11 cellular contexts compared by ENCODE assay signal in the genomic region with DNA sequence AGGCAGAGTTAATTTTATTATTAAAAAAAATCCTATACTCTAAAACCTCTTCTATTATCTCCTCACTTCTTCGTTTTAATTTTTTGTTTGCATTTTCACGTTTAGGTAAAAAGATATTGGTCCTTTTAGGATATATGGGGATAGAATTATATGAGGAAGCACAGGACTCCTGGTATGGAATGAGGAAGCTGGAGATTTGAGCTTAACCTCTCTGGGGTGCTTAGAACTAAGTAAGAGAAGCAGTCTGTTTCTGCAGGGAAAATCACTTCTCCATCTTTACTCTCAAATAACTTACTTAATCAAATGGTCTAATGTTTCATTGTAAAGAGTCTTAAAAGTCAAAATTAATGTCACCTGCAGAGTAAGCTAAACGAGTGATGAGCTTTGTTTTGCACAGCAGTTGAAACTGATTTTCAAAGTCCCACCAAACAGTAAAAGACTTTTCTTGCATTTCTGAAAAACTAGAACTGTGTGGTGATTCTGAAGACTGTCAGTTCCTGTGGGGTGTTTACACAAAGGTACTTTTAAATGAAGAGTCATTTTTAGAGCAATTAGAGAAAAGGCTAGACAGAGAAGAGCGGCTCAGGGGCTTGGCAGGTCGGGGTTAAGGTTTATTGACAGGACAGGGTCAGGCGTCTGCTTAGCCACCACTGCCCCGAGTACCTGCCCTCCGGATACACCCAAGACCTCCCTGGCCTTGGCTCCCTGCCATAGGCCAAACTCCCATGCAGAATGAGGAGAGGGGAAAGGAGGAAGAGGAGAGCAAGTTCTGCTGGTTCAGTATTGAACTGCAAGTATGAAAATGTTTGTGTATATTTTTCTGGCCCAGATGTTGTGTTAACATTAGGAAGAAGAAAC. TPM values are rescaled to one million over a fixed set of nuclear protein-coding genes. Genes with fewer than 3 reads are reported as not detected.
DNase-seq lines count a peak whose midpoint lies in the region; ATAC-seq, FAIRE-seq and TF ChIP-seq lines count a peak whose summit lies in the region.
"Had no signal": no experiment of that assay in that cellular context is flagged by ENCODE, and none has a peak within 500 bp of the region (broad histone marks: within the 10 kb centered on the region; RNA-seq: fewer than 3 reads in every experiment).

No MANE protein-coding gene starts in this region.

- H3K4me3 ChIP-seq in A549 (no peak overlapping the region), SJSA1 (no peak overlapping the region)
- no peak overlapping the region for H3K4me3 ChIP-seq in CD4-positive, alpha-beta memory T cell (ENCODE audit: low read length in 2 of 2)

- no peaks in the 10 kb centered on the region for H3K27me3 ChIP-seq in SJSA1 (replicated peaks)
- H3K27me3 ChIP-seq in CD4-positive, alpha-beta memory T cell (ENCODE audit: insufficient read depth, low read length), result no peaks in the 10 kb centered on the region

- H3K9me3 ChIP-seq in A549, result no peaks in the 10 kb centered on the region
- no peaks in the 10 kb centered on the region for H3K9me3 ChIP-seq in SJSA1 (replicated peaks)
- H3K9me3 ChIP-seq in CD4-positive, alpha-beta memory T cell (ENCODE audit: control insufficient read depth in 1 of 2, low read length in 2 of 2), result no peaks in the 10 kb centered on the region

- H3K4me1 Mint-ChIP-seq in CD4-positive, alpha-beta memory T cell, result no peaks in the 10 kb centered on the region

- 12% methylated on average over 8 of the region's 8 CpGs for WGBS in A549 (ENCODE audit: missing lambda C conversion rate)

- no peak for TF ChIP-seq CTCF in A549 (IDR thresholded peaks at IDR 0.05)

- intact Hi-C loops in CD4-positive, alpha-beta memory T cell (cut with micrococcal nuclease), result no loop called here

- H3K4me2 ChIP-seq in A549, result peak overlapping the region; percentile 74

- ATAC-seq in A549 (peak; percentile 62 to 79), GM21447 (IDR thresholded peaks at IDR 0.05; ENCODE audit: unreplicated experiment) (no peak), GM18520 (IDR thresholded peaks at IDR 0.05; ENCODE audit: unreplicated experiment) (no peak)

- H3K4me3 Mint-ChIP-seq in CD4-positive, alpha-beta memory T cell, result no peak overlapping the region
- H3K4me3 Mint-ChIP-seq: activated naive CD8-positive, alpha-beta T cell had no signal

- H3K27me3 Mint-ChIP-seq in CD4-positive, alpha-beta memory T cell, result no peaks in the 10 kb centered on the region
- H3K27me3 Mint-ChIP-seq: activated naive CD8-positive, alpha-beta T cell had no signal

- H3K27ac Mint-ChIP-seq in CD4-positive, alpha-beta memory T cell, result no peak overlapping the region
- H3K27ac Mint-ChIP-seq: activated naive CD8-positive, alpha-beta T cell had no signal

- no peaks in the 10 kb centered on the region for H3K36me3 ChIP-seq in SJSA1
- H3K36me3 ChIP-seq in CD4-positive, alpha-beta memory T cell (ENCODE audit: insufficient read depth, low read length), result no peaks in the 10 kb centered on the region

- peaks cover 20% of the 10 kb centered on the region for H3K4me1 ChIP-seq in A549
- H3K4me1 ChIP-seq in SJSA1 (replicated peaks), result peaks cover 27% of the 10 kb centered on the region
- no peaks in the 10 kb centered on the region for H3K4me1 ChIP-seq in CD4-positive, alpha-beta memory T cell (ENCODE audit: insufficient read depth, low read length)

- H3K36me3 Mint-ChIP-seq in CD4-positive, alpha-beta memory T cell, result peaks cover 1 to 11% of the 10 kb centered on the region in 2 donors

- no peak for FAIRE-seq in A549 (lab: Jason Lieb, UNC)

- TF ChIP-seq POLR2A in A549 (IDR thresholded peaks at IDR 0.05; ENCODE audit: low read length), result no peak

- no peak for TF ChIP-seq EP300 in A549 (IDR thresholded peaks at IDR 0.05)

- DNase-seq in A549 (ENCODE audit: low read depth in 1 of 2, low spot score in 1 of 2) (peak in 1 of 2 experiments; percentile 30), H4 (ENCODE audit: low spot score) (peak; percentile 44), SJSA1 (ENCODE audit: low read depth in 1 of 2, low spot score in 2 of 2) (peak in 1 of 2 experiments; percentile 31), iPS-NIHi11 (ENCODE audit: low spot score) (peak; percentile 37), NCI-H524 treated with DMSO at 0.1 percent for 48 hours (lab: John Stamatoyannopoulos, UW) (no peak)
- DNase-seq in CD4-positive, alpha-beta memory T cell, result no peak
- DNase-seq: activated CD4-positive, alpha-beta T cell treated with anti-CD3 and anti-CD28 coated beads, Interleukin-2, amount 50 U/mL, for 4 hours; stimulated activated CD4-positive, alpha-beta T cell treated with anti-CD3 and anti-CD28 coated beads, Interleukin-2, amount 100 ng/mL, for 24 hours had no signal

- no peak for TF ChIP-seq RAD21 in A549 (conservative IDR thresholded peaks at IDR 0.05 in 1 of 2, IDR thresholded peaks at IDR 0.05 in 1 of 2)

- POLR2A ChIA-PET in A549 (lab: Yijun Ruan, JAX), result interaction anchor here (0.9 to 1.9 kb wide), 3 partner anchors 9 to 82 kb away, joined by 3 to 6 read pairs (median 4); partner anchors contain the start of genes DLX2 and METAP1D
- POLR2A ChIA-PET in CD4-positive, alpha-beta memory T cell (lab: Charles Lee; ENCODE audit: partially characterized antibody), result no interaction called here

- H3K27ac ChIP-seq in A549, result peak overlapping the region; percentile 3 to 72; a peak in 3 of 6 replicates
- H3K27ac ChIP-seq in SJSA1, result peak overlapping the region; percentile 9; the same call in 1 of the 2 replicates
- no peak overlapping the region for H3K27ac ChIP-seq in CD4-positive, alpha-beta memory T cell (ENCODE audit: low read depth, low read length)

- H3K9me3 Mint-ChIP-seq in CD4-positive, alpha-beta memory T cell, result no peaks in the 10 kb centered on the region

- CTCF ChIA-PET in A549 (lab: Yijun Ruan, JAX), result interaction anchor here (0.9 to 1.4 kb wide), 4 partner anchors 9 to 86 kb away, joined by 3 to 5 read pairs (median 4); no protein-coding TSS in a partner anchor
- CTCF ChIA-PET in CD4-positive, alpha-beta memory T cell (lab: Charles Lee; ENCODE audit: partially characterized antibody), result no interaction called here

TF ChIP-seq in A549, 52 proteins besides CTCF, POLR2A, EP300 and RAD21:
- TF ChIP-seq PHF8 (IDR thresholded peaks at IDR 0.05; ENCODE audit: borderline replicate concordance, low read depth), result no peak

RNA-seq across cellular contexts. Expression of gene METAP1D, which starts 21.6 kb away (rescaled TPM):
- polyA plus RNA-seq in A549 (2011; rRNA removed) (10.4 and 13.3 TPM in 2 replicates), A549 (2017; fragmentation: RNase III; extraction: RNeasy Plus Mini Kit Qiagen cat#74134 plus additional on column Dnase treatment) (6.6 to 7.3 TPM (median 6.9 TPM) in 3 replicates)
- 3.6 and 3.7 TPM in 2 replicates for polyA plus RNA-seq in A549 (2012; cell fraction: cytosol; rRNA removed)
- 7.0 and 9.5 TPM in 2 replicates for polyA plus RNA-seq in A549 (2012; cell fraction: nucleus; rRNA removed)
- 5.3 and 5.8 TPM in 2 replicates for polyA minus RNA-seq in A549 (2011; rRNA and poly(A)+ RNA removed)
- total RNA-seq in H4 (2014; rRNA removed; shearing (Covaris generic)), result 30.7 and 36.0 TPM in 2 replicates
- 6.3 and 11.3 TPM in 2 replicates for total RNA-seq in SJSA1 (2014; rRNA removed; shearing (Covaris generic))
- total RNA-seq in CD4-positive, alpha-beta memory T cell, result 1 to 10 TPM; 7.2 to 7.3 TPM
- polyA plus RNA-seq in CD4-positive, alpha-beta memory T cell, result 1 to 10 TPM; 3.5 to 5.7 TPM

Comparison
In these comparisons a context has a peak if more than half of its experiments do, and no peak if none do; other contexts are left out.
1. ATAC-seq: peak in A549 (2 of 2); none in GM21447 (single experiment) and GM18520 (single experiment).
2. DNase-seq: peak in H4 (single experiment) and iPS-NIHi11 (single experiment); none in CD4-positive, alpha-beta memory T cell (0 of 5) and NCI-H524 treated with DMSO at 0.1 percent for 48 hours (single experiment).